In genomic region chr10:68073631-68074403, GRCh38 we compare ENCODE assay signal across 8 cellular contexts. TPM values are rescaled to one million over a fixed set of nuclear protein-coding genes. Genes with fewer than 3 reads are reported as not detected.
DNase-seq lines count a peak whose midpoint lies in the region; ATAC-seq and TF ChIP-seq lines count a peak whose summit lies in the region.

No MANE protein-coding gene starts in this region.

- peak overlapping the region; percentile 99 for H3K4me2 ChIP-seq in GM23248 (ENCODE audit: unreplicated experiment)

- DNase-seq in A172 (ENCODE audit: low spot score) (peak; percentile 42), GM23248 (peak; percentile 48), iPS DF 6.9 (ENCODE audit: low read depth, low spot score) (no peak), spleen (no peak), occipital lobe (lab: John Stamatoyannopoulos, UW) (no peak), HUDEP-2 (lab: John Stamatoyannopoulos, UW; ENCODE audit: unreplicated experiment in 76 of 76) (no peak)

- peaks cover 14% of the 10 kb centered on the region for H3K4me1 Mint-ChIP-seq in activated T-helper 17 cell treated with anti-CD3 and anti-CD28 coated beads, Interleukin-2, amount 50 U/mL, for 72 hours

- peak overlapping the region; percentile 98 for H3K27ac Mint-ChIP-seq in activated T-helper 17 cell treated with anti-CD3 and anti-CD28 coated beads, Interleukin-2, amount 50 U/mL, for 72 hours

- peaks cover 47% of the 10 kb centered on the region for H3K36me3 ChIP-seq in GM23248 (ENCODE audit: low read depth)
- H3K36me3 ChIP-seq in iPS DF 6.9 (ENCODE audit: control insufficient read depth, insufficient read depth, low read length): no peaks in the 10 kb centered on the region; the same call in 1 of the 2 replicates
- peaks cover 0 to 24% (median 13%) of the 10 kb centered on the region in 6 donors for H3K36me3 ChIP-seq in spleen

- in situ Hi-C loops in GM23248 (cut with MboI): no loop called here

- peaks cover 7% of the 10 kb centered on the region; the same call in 1 of the 2 replicates for H4K20me1 ChIP-seq in GM23248 (ENCODE audit: insufficient read depth)

- peaks cover 58% of the 10 kb centered on the region for H3K36me3 Mint-ChIP-seq in activated T-helper 17 cell treated with anti-CD3 and anti-CD28 coated beads, Interleukin-2, amount 50 U/mL, for 72 hours (ENCODE audit: low read depth)

- TF ChIP-seq POLR2A in spleen (IDR thresholded peaks at IDR 0.05): no peak

- H3K4me3 ChIP-seq in GM23248 (peak overlapping the region; percentile 95), iPS DF 6.9 (ENCODE audit: low read length) (peak overlapping the region; percentile 91; the same call in 1 of the 2 replicates), spleen (peak overlapping the region; percentile 63 to 94 (median 82))

- peak overlapping the region; percentile 99 for H3K4me3 Mint-ChIP-seq in activated T-helper 17 cell treated with anti-CD3 and anti-CD28 coated beads, Interleukin-2, amount 50 U/mL, for 72 hours

- WGBS in GM23248 (ENCODE audit: low coverage in 1 of 2, low lambda C conversion rate in 2 of 2, missing lambda C conversion rate in 2 of 2), 2 experiments: 1 to 2% methylated on average over 10 of the region's 10 CpGs
- no CpG with 5 or more reads among the region's 10 CpGs for WGBS in iPS DF 6.9 (ENCODE audit: insufficient coverage, insufficient read length)
- WGBS in spleen, 5 donors: 5 to 8% (median 7%) methylated on average over 10 of the region's 10 CpGs

- no peak for ATAC-seq in activated T-helper 17 cell treated with anti-CD3 and anti-CD28 coated beads, Interleukin-2, amount 50 U/mL, for 72 hours (replicated peaks)
- ATAC-seq in GM19324 (IDR thresholded peaks at IDR 0.05; ENCODE audit: low FRiP score, unreplicated experiment): no peak

- H3K9me3 ChIP-seq in GM23248 (ENCODE audit: low read depth) (no peaks in the 10 kb centered on the region), iPS DF 6.9 (ENCODE audit: control insufficient read depth, insufficient read depth, low read length) (no peaks in the 10 kb centered on the region), spleen (no peaks in the 10 kb centered on the region)

- H3F3A ChIP-seq in GM23248 (ENCODE audit: insufficient read depth): peaks cover 49% of the 10 kb centered on the region

- H3K27me3 Mint-ChIP-seq in activated T-helper 17 cell treated with anti-CD3 and anti-CD28 coated beads, Interleukin-2, amount 50 U/mL, for 72 hours: no peaks in the 10 kb centered on the region

- H3K9me3 Mint-ChIP-seq in activated T-helper 17 cell treated with anti-CD3 and anti-CD28 coated beads, Interleukin-2, amount 50 U/mL, for 72 hours: no peaks in the 10 kb centered on the region

- no peak for TF ChIP-seq CTCF in spleen (IDR thresholded peaks at IDR 0.05 in 8 of 11, conservative IDR thresholded peaks at IDR 0.05 in 3 of 11)

- no peaks in the 10 kb centered on the region for H3K9me2 ChIP-seq in GM23248 (ENCODE audit: insufficient read depth)

- H3K27me3 ChIP-seq in GM23248 (replicated peaks; ENCODE audit: insufficient read depth): no peaks in the 10 kb centered on the region
- H3K27me3 ChIP-seq in iPS DF 6.9 (ENCODE audit: control insufficient read depth, insufficient read depth, low read length): no peaks in the 10 kb centered on the region
- no peaks in the 10 kb centered on the region for H3K27me3 ChIP-seq in spleen (replicated peaks in 1 of 7)

- H3K79me2 ChIP-seq in GM23248 (ENCODE audit: insufficient read depth): peaks cover 67% of the 10 kb centered on the region

- intact Hi-C loops in spleen (cut with DNase I; ENCODE audit: low total_unique reads): no loop called here

- peak overlapping the region; percentile 93 for H3K27ac ChIP-seq in GM23248
- no peak overlapping the region for H3K27ac ChIP-seq in iPS DF 6.9 (ENCODE audit: low read length)
- peak overlapping the region; percentile 93 to 100 (median 100) for H3K27ac ChIP-seq in spleen

- H2AFZ ChIP-seq in GM23248: 0 out of 2 replicates have a peak overlapping the region, but pooled peaks have one; percentile 65

- peaks cover 16% of the 10 kb centered on the region for H3K4me1 ChIP-seq in GM23248 (ENCODE audit: insufficient read depth)
- H3K4me1 ChIP-seq in iPS DF 6.9 (ENCODE audit: control insufficient read depth, insufficient read depth, low read length): peaks cover 3% of the 10 kb centered on the region; the same call in 1 of the 2 replicates
- peaks cover 26 to 61% (median 44%) of the 10 kb centered on the region in 6 donors for H3K4me1 ChIP-seq in spleen

- H3K9ac ChIP-seq in GM23248: peak overlapping the region; percentile 93

RNA-seq across cellular contexts. Expression of gene HERC4, which starts 1.3 kb away (rescaled TPM):
- 65.3 and 76.7 TPM in 2 replicates for total RNA-seq in A172 (2014; rRNA removed; shearing (Covaris generic))
- 228 and 289 TPM in 2 replicates for total RNA-seq in GM23248 (2014; rRNA removed; shearing (Covaris generic))
- polyA plus RNA-seq in GM23248 (2016; fragmentation: Nextera tagmentation; extraction: Ambion mirVana) (116 and 127 TPM in 2 replicates), spleen (10 to 100 TPM; 18.2 to 23.3 (median 19.5) TPM)
- 100 to 1,000 TPM in 1 of 2 donors, 10 to 100 TPM in 1; 72.2 to 102 TPM for total RNA-seq in activated T-helper 17 cell treated with anti-CD3 and anti-CD28 coated beads, Interleukin-2, amount 50 U/mL, for 72 hours
- total RNA-seq in spleen (100 to 1,000 TPM in 5 of 7 donors, 10 to 100 TPM in 2; 75.5 to 124 (median 104) TPM), occipital lobe (96.1 TPM)

RNA-seq across cellular contexts. Expression of gene MYPN, which starts 35.5 kb away (rescaled TPM):
- 0.96 and 1.5 TPM in 2 replicates for total RNA-seq in A172 (2014; rRNA removed; shearing (Covaris generic))
- total RNA-seq in GM23248 (2014; rRNA removed; shearing (Covaris generic)): 14.5 and 20.0 TPM in 2 replicates
- polyA plus RNA-seq in GM23248 (2016; fragmentation: Nextera tagmentation; extraction: Ambion mirVana) (8.8 and 9.2 TPM in 2 replicates), spleen (under 1 TPM in 2 of 3 donors, not detected in 1; 0.03 to 0.04 TPM)
- 1 to 10 TPM in 1 of 2 donors, not detected in 1; 1.1 TPM for total RNA-seq in activated T-helper 17 cell treated with anti-CD3 and anti-CD28 coated beads, Interleukin-2, amount 50 U/mL, for 72 hours
- total RNA-seq in spleen (under 1 TPM in 3 of 7 donors, not detected in 4; 0.06 to 0.94 (median 0.10) TPM), occipital lobe (not detected)

Comparison
In these comparisons a context has a peak if more than half of its experiments do, and no peak if none do; other contexts are left out.
1. DNase-seq: peak in A172 (single experiment) and GM23248 (single experiment); none in iPS DF 6.9 (single experiment), spleen (single experiment), occipital lobe (single experiment) and HUDEP-2 (0 of 76).
2. Peak in every context shown above with its lines, with median percentiles within 50 percentile points of each other: H3K4me3 ChIP-seq.